ENCODE assay signal across 15 cellular contexts in genomic region chr18:61948196-61948800, GRCh38. TPM values are rescaled to one million over a fixed set of nuclear protein-coding genes. Genes with fewer than 3 reads are reported as not detected.
A peak's percentile ranks its signal among the peaks of the same experiment; 100 is the strongest.
DNase-seq lines count a peak whose midpoint lies in the region; ATAC-seq, FAIRE-seq and TF ChIP-seq lines count a peak whose summit lies in the region.
"Had no signal": no experiment of that assay in that cellular context is flagged by ENCODE, and none has a peak within 500 bp of the region (broad histone marks: within the 10 kb centered on the region; RNA-seq: fewer than 3 reads in every experiment).

No MANE protein-coding gene starts in this region.

- no peak overlapping the region for H3K4me2 ChIP-seq in GM23248 (ENCODE audit: unreplicated experiment)
- H3K4me2 ChIP-seq in astrocyte (ENCODE audit: low read length): peak overlapping the region; percentile 72

- in situ Hi-C loops in GM23248 (cut with MboI): loop anchor here (10.0 kb wide), 1 partner anchor 57 kb away; no protein-coding TSS in a partner anchor

- H2AFZ ChIP-seq in GM23248 (0 out of 2 replicates have a peak overlapping the region, but pooled peaks have one; percentile 8), astrocyte (ENCODE audit: low read depth, low read length) (peak overlapping the region; percentile 44), neuron (ENCODE audit: low read depth, low read length) (peak overlapping the region; percentile 42)

- DNase-seq in GM23248 (peak; percentile 28), astrocyte (ENCODE audit: low read depth) (peak; percentile 63), foreskin fibroblast (peak; percentile 48 to 69), amygdala (lab: John Stamatoyannopoulos, UW) (no peak), left ventricle myocardium superior (no peak)
- no peak for DNase-seq in activated T-cell treated with anti-CD3 and anti-CD28 coated beads, Interleukin-2, amount 50 U/mL, for 4 hours
- no peak for DNase-seq in activated CD8-positive, alpha-beta T cell treated with anti-CD3 and anti-CD28 coated beads, Interleukin-2, amount 10 ng/mL, durations not matched to agents 7 days and 5 days
- DNase-seq: CD4-positive, CD25-positive, alpha-beta regulatory T cell; right lobe of liver; WERI-Rb-1 had no signal

- no peaks in the 10 kb centered on the region for H3K27me3 Mint-ChIP-seq in astrocyte (ENCODE audit: low read depth, unreplicated experiment)
- peaks cover 8% of the 10 kb centered on the region for H3K27me3 Mint-ChIP-seq in activated T-cell treated with anti-CD3 and anti-CD28 coated beads, Interleukin-2, amount 50 U/mL, for 4 hours (ENCODE audit: low read depth)
- peaks cover 32% of the 10 kb centered on the region for H3K27me3 Mint-ChIP-seq in activated CD8-positive, alpha-beta T cell treated with anti-CD3 and anti-CD28 coated beads, Interleukin-2, amount 10 ng/mL, durations not matched to agents 7 days and 5 days (ENCODE audit: low read depth)

- H3K27me3 ChIP-seq in GM23248 (replicated peaks; ENCODE audit: insufficient read depth) (no peaks in the 10 kb centered on the region), astrocyte (ENCODE audit: insufficient read depth, low read length) (no peaks in the 10 kb centered on the region), neuron (ENCODE audit: insufficient read depth, low read length) (no peaks in the 10 kb centered on the region)
- H3K27me3 ChIP-seq: right lobe of liver had no signal

- H3K4me1 ChIP-seq in GM23248 (ENCODE audit: insufficient read depth) (peaks cover 13% of the 10 kb centered on the region), astrocyte (ENCODE audit: insufficient read depth, low read length) (peaks cover 48% of the 10 kb centered on the region), neuron (ENCODE audit: insufficient read depth, low read length) (peaks cover 41% of the 10 kb centered on the region)
- H3K4me1 ChIP-seq: right lobe of liver had no signal

- peaks cover 78% of the 10 kb centered on the region for H3K4me1 Mint-ChIP-seq in astrocyte (ENCODE audit: low read depth, unreplicated experiment)
- H3K4me1 Mint-ChIP-seq in activated T-cell treated with anti-CD3 and anti-CD28 coated beads, Interleukin-2, amount 50 U/mL, for 4 hours (ENCODE audit: low read depth): peaks cover 29% of the 10 kb centered on the region
- H3K4me1 Mint-ChIP-seq in activated CD8-positive, alpha-beta T cell treated with anti-CD3 and anti-CD28 coated beads, Interleukin-2, amount 10 ng/mL, durations not matched to agents 7 days and 5 days (ENCODE audit: low read depth): peaks cover 24% of the 10 kb centered on the region

- H3K4me3 ChIP-seq in GM23248 (no peak overlapping the region), astrocyte (ENCODE audit: insufficient read depth, low read depth, low read length) (no peak overlapping the region), foreskin fibroblast (ENCODE audit: low read depth in 1 of 2, low read length in 2 of 2) (no peak overlapping the region), neuron (ENCODE audit: low read length) (peak overlapping the region; percentile 20)
- H3K4me3 ChIP-seq: right lobe of liver had no signal

- H3K9ac ChIP-seq in GM23248 (no peak overlapping the region), astrocyte (ENCODE audit: low read length) (peak overlapping the region; percentile 49)

- WGBS in GM23248 (ENCODE audit: low coverage in 1 of 2, low lambda C conversion rate in 2 of 2, missing lambda C conversion rate in 2 of 2), 2 experiments: 76% methylated on average over 5 of the region's 5 CpGs

- H3K79me2 ChIP-seq in GM23248 (ENCODE audit: insufficient read depth) (no peaks in the 10 kb centered on the region), astrocyte (ENCODE audit: insufficient read depth, low read length) (no peaks in the 10 kb centered on the region)

- H3K36me3 ChIP-seq in GM23248 (ENCODE audit: low read depth) (no peaks in the 10 kb centered on the region), astrocyte (ENCODE audit: insufficient read depth, low read length) (no peaks in the 10 kb centered on the region), neuron (ENCODE audit: insufficient read depth, low read length) (no peaks in the 10 kb centered on the region)
- H3K36me3 ChIP-seq: right lobe of liver, WERI-Rb-1 had no signal

- H4K20me1 ChIP-seq in GM23248 (ENCODE audit: insufficient read depth) (no peaks in the 10 kb centered on the region), astrocyte (ENCODE audit: insufficient read depth, low read length) (no peaks in the 10 kb centered on the region)

- H3K9me3 Mint-ChIP-seq in astrocyte (ENCODE audit: unreplicated experiment): no peaks in the 10 kb centered on the region
- no peaks in the 10 kb centered on the region for H3K9me3 Mint-ChIP-seq in activated T-cell treated with anti-CD3 and anti-CD28 coated beads, Interleukin-2, amount 50 U/mL, for 4 hours
- no peaks in the 10 kb centered on the region for H3K9me3 Mint-ChIP-seq in activated CD8-positive, alpha-beta T cell treated with anti-CD3 and anti-CD28 coated beads, Interleukin-2, amount 10 ng/mL, durations not matched to agents 7 days and 5 days (ENCODE audit: insufficient read depth)
- H3K9me3 Mint-ChIP-seq: IgD-negative memory B cell; stimulated activated naive CD8-positive, alpha-beta T cell treated with anti-CD3 and anti-CD28 coated beads, Interleukin-15, Interleukin-2, amounts not matched to agents 100 ng/mL and 50 ng/mL, for 24 hours had no signal

- TF ChIP-seq CTCF in astrocyte (IDR thresholded peaks at IDR 0.05; ENCODE audit: insufficient read depth, low read depth, low read length): no peak
- no peak for TF ChIP-seq CTCF in foreskin fibroblast (IDR thresholded peaks at IDR 0.05; ENCODE audit: low read depth, low read length)

- H3K9me2 ChIP-seq in GM23248 (ENCODE audit: insufficient read depth): no peaks in the 10 kb centered on the region

- no peaks in the 10 kb centered on the region for H3K36me3 Mint-ChIP-seq in astrocyte (ENCODE audit: low read depth, unreplicated experiment)
- no peaks in the 10 kb centered on the region for H3K36me3 Mint-ChIP-seq in activated T-cell treated with anti-CD3 and anti-CD28 coated beads, Interleukin-2, amount 50 U/mL, for 4 hours (ENCODE audit: insufficient read depth)
- H3K36me3 Mint-ChIP-seq in activated CD8-positive, alpha-beta T cell treated with anti-CD3 and anti-CD28 coated beads, Interleukin-2, amount 10 ng/mL, durations not matched to agents 7 days and 5 days (ENCODE audit: low read depth): no peaks in the 10 kb centered on the region
- H3K36me3 Mint-ChIP-seq: activated naive CD4-positive, alpha-beta T cell treated with anti-CD3 and anti-CD28 coated beads, Interleukin-2, amount 50 U/mL, for 72 hours; CD4-positive, CD25-positive, alpha-beta regulatory T cell; IgD-negative memory B cell had no signal

- H3K9me3 ChIP-seq in GM23248 (ENCODE audit: low read depth) (no peaks in the 10 kb centered on the region), astrocyte (ENCODE audit: insufficient read depth, low read depth, low read length) (no peaks in the 10 kb centered on the region), neuron (ENCODE audit: low read length) (no peaks in the 10 kb centered on the region)
- H3K9me3 ChIP-seq: right lobe of liver had no signal

- peaks cover 10% of the 10 kb centered on the region; the same call in 1 of the 2 replicates for H3F3A ChIP-seq in GM23248 (ENCODE audit: insufficient read depth)

- POLR2A ChIA-PET in activated CD8-positive, alpha-beta T cell treated with anti-CD3 and anti-CD28 coated beads, Interleukin-2, amount 10 ng/mL, durations not matched to agents 7 days and 5 days (lab: Charles Lee): no interaction called here

- intact Hi-C loops in left ventricle myocardium superior (cut with micrococcal nuclease): no loop called here

- CTCF ChIA-PET in activated CD8-positive, alpha-beta T cell treated with anti-CD3 and anti-CD28 coated beads, Interleukin-2, amount 10 ng/mL, durations not matched to agents 7 days and 5 days (lab: Charles Lee): no interaction called here

- no peak for ATAC-seq in activated T-cell treated with anti-CD3 and anti-CD28 coated beads, Interleukin-2, amount 50 U/mL, for 4 hours
- no peak for ATAC-seq in activated CD8-positive, alpha-beta T cell treated with anti-CD3 and anti-CD28 coated beads, Interleukin-2, amount 10 ng/mL, durations not matched to agents 7 days and 5 days
- ATAC-seq in left ventricle myocardium superior: no peak
- ATAC-seq: activated naive CD4-positive, alpha-beta T cell treated with anti-CD3 and anti-CD28 coated beads, Interleukin-2, amount 50 U/mL, for 72 hours; right lobe of liver had no signal

- H3K27ac ChIP-seq in GM23248 (no peak overlapping the region), astrocyte (ENCODE audit: low read depth, low read length) (peak overlapping the region; percentile 72)
- H3K27ac ChIP-seq: right lobe of liver, WERI-Rb-1 had no signal

- peak; percentile 47 for FAIRE-seq in astrocyte (lab: Jason Lieb, UNC)
- FAIRE-seq: colon had no signal

- H3K27ac Mint-ChIP-seq in astrocyte (ENCODE audit: unreplicated experiment): peak overlapping the region; percentile 100
- H3K27ac Mint-ChIP-seq in activated CD8-positive, alpha-beta T cell treated with anti-CD3 and anti-CD28 coated beads, Interleukin-2, amount 10 ng/mL, durations not matched to agents 7 days and 5 days: no peak overlapping the region
- H3K27ac Mint-ChIP-seq: activated naive CD4-positive, alpha-beta T cell treated with anti-CD3 and anti-CD28 coated beads, Interleukin-2, amount 50 U/mL, for 72 hours; CD4-positive, CD25-positive, alpha-beta regulatory T cell; IgD-negative memory B cell; stimulated activated naive CD8-positive, alpha-beta T cell treated with anti-CD3 and anti-CD28 coated beads, Interleukin-15, Interleukin-2, amounts not matched to agents 100 ng/mL and 50 ng/mL, for 24 hours had no signal

- peak overlapping the region; percentile 73 for H3K4me3 Mint-ChIP-seq in astrocyte (ENCODE audit: unreplicated experiment)
- no peak overlapping the region for H3K4me3 Mint-ChIP-seq in activated T-cell treated with anti-CD3 and anti-CD28 coated beads, Interleukin-2, amount 50 U/mL, for 4 hours
- H3K4me3 Mint-ChIP-seq in activated CD8-positive, alpha-beta T cell treated with anti-CD3 and anti-CD28 coated beads, Interleukin-2, amount 10 ng/mL, durations not matched to agents 7 days and 5 days: no peak overlapping the region
- H3K4me3 Mint-ChIP-seq: IgD-negative memory B cell; stimulated activated naive CD8-positive, alpha-beta T cell treated with anti-CD3 and anti-CD28 coated beads, Interleukin-15, Interleukin-2, amounts not matched to agents 100 ng/mL and 50 ng/mL, for 24 hours had no signal

RNA-seq across cellular contexts. Expression of gene RNF152, which starts 55.5 kb away (rescaled TPM):
- 5.4 and 11.3 TPM in 2 replicates for total RNA-seq in GM23248 (2014; rRNA removed; shearing (Covaris generic))
- polyA plus RNA-seq in GM23248 (2016; fragmentation: Nextera tagmentation; extraction: Ambion mirVana): 1.9 and 2.3 TPM in 2 replicates
- total RNA-seq in astrocyte (68.7 and 73.9 TPM in 2 replicates), left ventricle myocardium superior (10.8 TPM)
- total RNA-seq in activated T-cell treated with anti-CD3 and anti-CD28 coated beads, Interleukin-2, amount 50 U/mL, for 4 hours: 1 to 10 TPM in 2 of 3 donors, under 1 TPM in 1; 0.43 to 1.6 (median 1.2) TPM
- total RNA-seq in activated CD8-positive, alpha-beta T cell treated with anti-CD3 and anti-CD28 coated beads, Interleukin-2, amount 10 ng/mL, durations not matched to agents 7 days and 5 days: not detected
- polyA plus RNA-seq: CD4-positive, CD25-positive, alpha-beta regulatory T cell; IgD-negative memory B cell had no signal

Comparison
In these comparisons a context has a peak if more than half of its experiments do, and no peak if none do; other contexts are left out.
1. DNase-seq: peak in GM23248 (single experiment), astrocyte (single experiment) and foreskin fibroblast (2 of 2); none in amygdala (0 of 56), activated T-cell treated with anti-CD3 and anti-CD28 coated beads, Interleukin-2, amount 50 U/mL, for 4 hours (single experiment), activated CD8-positive, alpha-beta T cell treated with anti-CD3 and anti-CD28 coated beads, Interleukin-2, amount 10 ng/mL, durations not matched to agents 7 days and 5 days (single experiment) and left ventricle myocardium superior (single experiment).
2. Peak in every context shown above with its lines, with median percentiles within 50 percentile points of each other: H2AFZ ChIP-seq.